Comparison of ENCODE assay signal across 15 cellular contexts in the genomic region with DNA sequence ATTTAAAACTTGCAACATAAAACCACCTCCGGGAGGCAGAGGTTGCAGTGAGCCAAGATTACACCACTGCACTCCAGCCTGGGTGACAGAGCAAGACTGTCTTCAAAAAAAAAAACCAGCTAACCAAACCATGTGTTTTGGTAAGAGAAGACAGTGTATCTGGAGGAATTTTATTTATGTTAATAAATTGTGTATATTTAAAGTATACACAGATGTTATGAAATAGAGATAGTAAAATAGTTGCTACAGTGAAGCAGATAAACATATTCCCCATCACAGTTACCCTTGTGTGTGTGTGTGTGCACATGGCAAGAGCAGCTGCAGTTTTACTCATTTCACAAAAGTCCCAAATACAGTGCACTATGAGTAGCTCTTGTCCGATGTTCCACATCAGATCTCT. TPM values are rescaled to one million over a fixed set of nuclear protein-coding genes. Genes with fewer than 3 reads are reported as not detected.
DNase-seq lines count a peak whose midpoint lies in the region; ATAC-seq and TF ChIP-seq lines count a peak whose summit lies in the region.
"Had no signal": no experiment of that assay in that cellular context is flagged by ENCODE, and none has a peak within 500 bp of the region (broad histone marks: within the 10 kb centered on the region; RNA-seq: fewer than 3 reads in every experiment).

No MANE protein-coding gene starts in this region.

- no peaks in the 10 kb centered on the region for H3K9me3 Mint-ChIP-seq in activated naive CD4-positive, alpha-beta T cell treated with anti-CD3 and anti-CD28 coated beads, Interleukin-2, amount 50 U/mL, for 24 hours
- no peaks in the 10 kb centered on the region for H3K9me3 Mint-ChIP-seq in activated T-helper 17 cell treated with anti-CD3 and anti-CD28 coated beads, Interleukin-2, amount 50 U/mL, for 72 hours
- H3K9me3 Mint-ChIP-seq: H9, IgD-negative memory B cell had no signal

- ATAC-seq in activated T-helper 17 cell treated with anti-CD3 and anti-CD28 coated beads, Interleukin-2, amount 50 U/mL, for 72 hours (replicated peaks): peak; percentile 19
- ATAC-seq in GM18861 (IDR thresholded peaks at IDR 0.05; ENCODE audit: unreplicated experiment): no peak
- ATAC-seq: Panc1 had no signal

- H3K36me3 Mint-ChIP-seq in activated naive CD4-positive, alpha-beta T cell treated with anti-CD3 and anti-CD28 coated beads, Interleukin-2, amount 50 U/mL, for 24 hours: peaks cover 35% of the 10 kb centered on the region
- peaks cover 99% of the 10 kb centered on the region for H3K36me3 Mint-ChIP-seq in activated T-helper 17 cell treated with anti-CD3 and anti-CD28 coated beads, Interleukin-2, amount 50 U/mL, for 72 hours (ENCODE audit: low read depth)

- peaks cover 68% of the 10 kb centered on the region for H3K4me1 Mint-ChIP-seq in activated naive CD4-positive, alpha-beta T cell treated with anti-CD3 and anti-CD28 coated beads, Interleukin-2, amount 50 U/mL, for 24 hours
- peaks cover 66% of the 10 kb centered on the region for H3K4me1 Mint-ChIP-seq in activated T-helper 17 cell treated with anti-CD3 and anti-CD28 coated beads, Interleukin-2, amount 50 U/mL, for 72 hours
- H3K4me1 Mint-ChIP-seq: H9, IgD-negative memory B cell had no signal

- H3K27me3 Mint-ChIP-seq in activated naive CD4-positive, alpha-beta T cell treated with anti-CD3 and anti-CD28 coated beads, Interleukin-2, amount 50 U/mL, for 24 hours: no peaks in the 10 kb centered on the region
- no peaks in the 10 kb centered on the region for H3K27me3 Mint-ChIP-seq in activated T-helper 17 cell treated with anti-CD3 and anti-CD28 coated beads, Interleukin-2, amount 50 U/mL, for 72 hours
- H3K27me3 Mint-ChIP-seq: IgD-negative memory B cell had no signal

- peak overlapping the region; percentile 8 for H3K27ac Mint-ChIP-seq in activated naive CD4-positive, alpha-beta T cell treated with anti-CD3 and anti-CD28 coated beads, Interleukin-2, amount 50 U/mL, for 24 hours
- H3K27ac Mint-ChIP-seq in activated T-helper 17 cell treated with anti-CD3 and anti-CD28 coated beads, Interleukin-2, amount 50 U/mL, for 72 hours: no peak overlapping the region
- H3K27ac Mint-ChIP-seq: H9 had no signal

- DNase-seq in activated naive CD4-positive, alpha-beta T cell treated with Interleukin-2 at 50 U/mL for 16 hours: no peak
- DNase-seq in fibroblast of villous mesenchyme (ENCODE audit: low read depth): peak; percentile 87
- no peak for DNase-seq in effector CD8-positive, alpha-beta T cell (lab: John Stamatoyannopoulos, UW)
- no peak for DNase-seq in head of caudate nucleus
- DNase-seq: H9, NCI-H1105, NCI-H1694 treated with DMSO at 0.1 percent for 48 hours, NCI-H2107, NCI-H226, NCI-H524 treated with DMSO at 0.1 percent for 48 hours had no signal

- intact Hi-C loops in head of caudate nucleus (cut with DNase I): no loop called here

- TF ChIP-seq CTCF in fibroblast of villous mesenchyme (IDR thresholded peaks at IDR 0.05; ENCODE audit: insufficient read depth, low read depth, low read length): no peak

- H3K4me3 Mint-ChIP-seq in activated naive CD4-positive, alpha-beta T cell treated with anti-CD3 and anti-CD28 coated beads, Interleukin-2, amount 50 U/mL, for 24 hours: peak overlapping the region; percentile 33
- H3K4me3 Mint-ChIP-seq in activated T-helper 17 cell treated with anti-CD3 and anti-CD28 coated beads, Interleukin-2, amount 50 U/mL, for 72 hours: peak overlapping the region; percentile 82
- H3K4me3 Mint-ChIP-seq: H9, IgD-negative memory B cell had no signal

- no peak overlapping the region for H3K4me3 ChIP-seq in fibroblast of villous mesenchyme (ENCODE audit: low read depth, low read length)

RNA-seq across cellular contexts. Expression of a gene that starts 54.8 kb away (rescaled TPM):
- under 1 TPM; 0.30 to 0.66 TPM for total RNA-seq in activated T-helper 17 cell treated with anti-CD3 and anti-CD28 coated beads, Interleukin-2, amount 50 U/mL, for 72 hours
- total RNA-seq in fibroblast of villous mesenchyme: 44.0 and 87.3 TPM in 2 replicates

Comparison
In these comparisons a context has a peak if more than half of its experiments do, and no peak if none do; other contexts are left out.
1. RNA of a gene that starts 54.8 kb away (total RNA-seq): 44.0 to 87.3 TPM in fibroblast of villous mesenchyme; 0.30 to 0.66 TPM in activated T-helper 17 cell treated with anti-CD3 and anti-CD28 coated beads, Interleukin-2, amount 50 U/mL, for 72 hours; every median in the first group is over 10 times any median in the second.